Comparison of ENCODE assay signal across 12 cellular contexts in genomic region chr11:131888230-131888826, GRCh38.
DNase-seq lines count a peak whose midpoint lies in the region; ATAC-seq and TF ChIP-seq lines count a peak whose summit lies in the region.
"Had no signal": no experiment of that assay in that cellular context is flagged by ENCODE, and none has a peak within 500 bp of the region (broad histone marks: within the 10 kb centered on the region; RNA-seq: fewer than 3 reads in every experiment).

No MANE protein-coding gene starts in this region.

- H3K4me1 Mint-ChIP-seq in osteocyte (ENCODE audit: unreplicated experiment), result peaks cover 3% of the 10 kb centered on the region
- H3K4me1 Mint-ChIP-seq: activated B cell treated with CpG ODN at 0.5 μM for 24 hours had no signal

- H3K36me3 Mint-ChIP-seq in osteocyte (ENCODE audit: unreplicated experiment), result no peaks in the 10 kb centered on the region

- intact Hi-C loops in esophagus muscularis mucosa (cut with DNase I), result no loop called here

- peak; percentile 89 for DNase-seq in Daoy (ENCODE audit: low read depth)
- DNase-seq in RPMI7951 (ENCODE audit: low read depth), result peak; percentile 94
- DNase-seq in esophagus muscularis mucosa (ENCODE audit: extremely low spot score), result no peak
- no peak for DNase-seq in osteocyte (ENCODE audit: extremely low spot score, unreplicated experiment)
- no peak for DNase-seq in NOMO-1 (lab: John Stamatoyannopoulos, UW; ENCODE audit: unreplicated experiment in 2 of 2)
- DNase-seq in NCI-H2081 treated with DMSO at 0.1 percent for 48 hours (lab: John Stamatoyannopoulos, UW), result no peak
- DNase-seq in cerebellar nuclear complex (lab: John Stamatoyannopoulos, UW), result no peak
- DNase-seq: activated B cell treated with CpG ODN at 0.5 μM for 24 hours; activated effector memory CD4-positive, alpha-beta T cell treated with Interleukin-2 at 50 U/mL for 16 hours; GOT3; left colon had no signal

- no peak overlapping the region for H3K4me3 ChIP-seq in esophagus muscularis mucosa

- no peaks in the 10 kb centered on the region for H3K9me3 Mint-ChIP-seq in osteocyte (ENCODE audit: unreplicated experiment)
- H3K9me3 Mint-ChIP-seq: activated B cell treated with CpG ODN at 0.5 μM for 24 hours had no signal

- no peak for TF ChIP-seq EP300 in esophagus muscularis mucosa (IDR thresholded peaks at IDR 0.05)

- TF ChIP-seq POLR2A in esophagus muscularis mucosa (IDR thresholded peaks at IDR 0.05; ENCODE audit: low read depth), result no peak

- WGBS in esophagus muscularis mucosa, result 58% methylated on average over 13 of the region's 13 CpGs

- H3K27me3 ChIP-seq in esophagus muscularis mucosa, result no peaks in the 10 kb centered on the region

- no peak overlapping the region for H3K27ac Mint-ChIP-seq in osteocyte (ENCODE audit: unreplicated experiment)
- H3K27ac Mint-ChIP-seq: activated B cell treated with CpG ODN at 0.5 μM for 24 hours had no signal

- no peak for ATAC-seq in HG02759 (IDR thresholded peaks at IDR 0.05; ENCODE audit: unreplicated experiment)
- ATAC-seq: left colon had no signal

- no peaks in the 10 kb centered on the region for H3K9me3 ChIP-seq in esophagus muscularis mucosa

- no peaks in the 10 kb centered on the region for H3K27me3 Mint-ChIP-seq in osteocyte (ENCODE audit: unreplicated experiment)
- H3K27me3 Mint-ChIP-seq: activated B cell treated with CpG ODN at 0.5 μM for 24 hours had no signal

- peaks cover 18 to 31% (median 28%) of the 10 kb centered on the region in 4 donors for H3K4me1 ChIP-seq in esophagus muscularis mucosa

- peak overlapping the region; percentile 23 for H3K4me3 Mint-ChIP-seq in osteocyte (ENCODE audit: unreplicated experiment)
- H3K4me3 Mint-ChIP-seq: activated B cell treated with CpG ODN at 0.5 μM for 24 hours had no signal

- TF ChIP-seq CTCF in esophagus muscularis mucosa (IDR thresholded peaks at IDR 0.05) (no peak), osteocyte (IDR thresholded peaks at IDR 0.05) (no peak)

- no peaks in the 10 kb centered on the region for H3K36me3 ChIP-seq in esophagus muscularis mucosa

- H3K27ac ChIP-seq in esophagus muscularis mucosa (replicated peaks in 1 of 4), result peak overlapping the region; percentile 60 to 75 (median 68)

Comparison
In these comparisons a context has a peak if more than half of its experiments do, and no peak if none do; other contexts are left out.
1. DNase-seq: peak in Daoy (single experiment) and RPMI7951 (single experiment); none in esophagus muscularis mucosa (single experiment), osteocyte (single experiment), NOMO-1 (0 of 2), NCI-H2081 treated with DMSO at 0.1 percent for 48 hours (single experiment) and cerebellar nuclear complex (0 of 2).